In the genomic region with DNA sequence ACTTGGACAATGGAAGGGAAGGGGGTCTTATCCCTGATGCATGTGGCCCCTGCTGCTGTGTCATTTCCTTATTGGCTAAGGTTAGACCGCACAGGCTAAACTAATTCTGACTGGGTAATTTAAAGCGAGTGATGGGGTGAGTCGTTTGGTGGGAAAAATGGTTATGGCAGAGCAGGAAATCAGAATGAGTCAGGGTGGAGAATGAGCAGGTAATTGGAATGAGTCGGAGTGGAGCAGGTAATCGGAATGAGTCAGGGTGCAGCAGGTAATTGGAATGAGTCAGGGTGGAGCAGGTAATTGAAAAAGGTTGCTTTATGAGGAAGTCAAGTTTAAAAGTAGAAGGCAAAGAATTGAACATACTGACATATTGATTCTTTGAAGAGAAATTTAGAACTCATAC, we compare ENCODE assay signal across 8 cellular contexts.
DNase-seq lines count a peak whose midpoint lies in the region; ATAC-seq, FAIRE-seq and TF ChIP-seq lines count a peak whose summit lies in the region.
"Not testable (repeated sequence)": the region's sequence is repeated elsewhere in the genome, so short reads cannot be mapped to it uniquely, and the experiment has no call there.

No MANE protein-coding gene starts in this region.

- not testable (repeated sequence) for H3K4me2 ChIP-seq in mammary epithelial cell (ENCODE audit: insufficient read depth, low read depth, low read length); H1 (ENCODE audit: insufficient read depth in 1 of 2, low read depth in 2 of 2, low read length in 2 of 2)

- H3K9ac ChIP-seq in mammary epithelial cell (ENCODE audit: insufficient read depth, low read length); H1 (replicated peaks in 1 of 4; ENCODE audit: extremely low read depth in 1 of 4, low read depth in 3 of 4, low read length in 3 of 4): not testable (repeated sequence)

- not testable (repeated sequence) for TF ChIP-seq RAD21 in H1 (IDR thresholded peaks at IDR 0.05 in 1 of 2, conservative IDR thresholded peaks at IDR 0.05 in 1 of 2; ENCODE audit: low read depth in 2 of 2, low read length in 2 of 2)

- not testable (repeated sequence) for BruUV-seq in mammary epithelial cell (replicated peaks; lab: Mats Ljungman, UMichigan)

- H3K4me3 ChIP-seq in RWPE2 (ENCODE audit: severe bottlenecking); mammary epithelial cell (replicated peaks in 1 of 3; ENCODE audit: insufficient read depth in 1 of 3, low read depth in 2 of 3, low read length in 3 of 3); H1 (ENCODE audit: extremely low read depth in 1 of 4, insufficient read depth in 2 of 4, low read depth in 3 of 4, low read length in 4 of 4): not testable (repeated sequence)

- not testable (repeated sequence) for H3K27me3 ChIP-seq in RWPE2 (ENCODE audit: insufficient read depth, poor library complexity, severe bottlenecking); mammary epithelial cell (ENCODE audit: insufficient read depth, low read length); H1 (replicated peaks in 1 of 4; ENCODE audit: control insufficient read depth in 3 of 4, extremely low read depth in 1 of 4, insufficient read depth in 3 of 4, low read length in 3 of 4)

- not testable (repeated sequence) for H3K4me1 ChIP-seq in RWPE2 (ENCODE audit: insufficient read depth, poor library complexity, severe bottlenecking); mammary epithelial cell (ENCODE audit: insufficient read depth, low read length); H1 (replicated peaks in 1 of 4; ENCODE audit: control insufficient read depth in 3 of 4, insufficient read depth in 4 of 4, low read length in 3 of 4)

- not testable (repeated sequence) for H3K9me3 ChIP-seq in RWPE2 (ENCODE audit: severe bottlenecking); H1 (ENCODE audit: insufficient read depth in 2 of 2, low read depth in 1 of 2, low read length in 1 of 2)
- peaks cover 17% of the 10 kb centered on the region for H3K9me3 ChIP-seq in mammary epithelial cell (replicated peaks; ENCODE audit: insufficient read depth, low read length)

- POLR2A ChIA-PET in H1 (lab: Charles Lee; ENCODE audit: partially characterized antibody) = not testable (repeated sequence)

- not testable (repeated sequence) for H3K79me1 ChIP-seq in H1 (ENCODE audit: low read depth, low read length)

- H3K4ac ChIP-seq in H1 (replicated peaks; ENCODE audit: insufficient read length, low read depth, low read length) = not testable (repeated sequence)

- H2AFZ ChIP-seq in mammary epithelial cell (ENCODE audit: low read depth, low read length) = peak overlapping the region; percentile 36
- not testable (repeated sequence) for H2AFZ ChIP-seq in H1 (ENCODE audit: low read length)

- dilution Hi-C loops in mammary epithelial cell (cut with HindIII; ENCODE audit: low sequenced_read_pairs) = not testable (repeated sequence)

- in situ Hi-C loops in mammary epithelial cell (cut with MboI; ENCODE audit: low sequenced_read_pairs in 2 of 2) = not testable (repeated sequence)

- peak; percentile 3 for DNase-seq in A172 (ENCODE audit: low spot score)
- peak; percentile 74 for DNase-seq in HT1080 (ENCODE audit: low read depth)
- not testable (repeated sequence) for DNase-seq in RWPE2 (ENCODE audit: low spot score); H1 (ENCODE audit: low read depth in 1 of 2, low spot score in 2 of 2)
- DNase-seq in mammary epithelial cell = peak; percentile 76
- DNase-seq in epithelial cell of prostate (ENCODE audit: low read depth, low spot score) = peak; percentile 29
- DNase-seq in islet precursor cell = peak; percentile 78
- peak; percentile 35 for DNase-seq in kidney tubule cell (ENCODE audit: low spot score)

- H3K27ac ChIP-seq in RWPE2 (ENCODE audit: poor library complexity, severe bottlenecking) = peak overlapping the region; percentile 42
- not testable (repeated sequence) for H3K27ac ChIP-seq in mammary epithelial cell (ENCODE audit: insufficient read depth, low read depth, low read length); H1 (ENCODE audit: low read depth, low read length); epithelial cell of prostate

- not testable (repeated sequence) for H3K79me2 ChIP-seq in mammary epithelial cell (ENCODE audit: insufficient read depth, low read length); H1 (ENCODE audit: control insufficient read depth in 1 of 2, insufficient read depth in 2 of 2, low read length in 2 of 2)

- not testable (repeated sequence) for ATAC-seq in RWPE2 (ENCODE audit: low read depth)

- intact Hi-C loops in mammary epithelial cell (cut with micrococcal nuclease) = not testable (repeated sequence)

- H3K18ac ChIP-seq in H1 (ENCODE audit: extremely low read depth, low read length) = not testable (repeated sequence)

- not testable (repeated sequence) for H2AK5ac ChIP-seq in H1 (ENCODE audit: low read depth, low read length)

- H3K14ac ChIP-seq in H1 (ENCODE audit: insufficient read length) = not testable (repeated sequence)

- CTCF ChIA-PET in mammary epithelial cell (lab: Charles Lee; ENCODE audit: low non-redundant PET); H1 (lab: Charles Lee; ENCODE audit: partially characterized antibody): not testable (repeated sequence)

- FAIRE-seq in H1 (lab: Jason Lieb, UNC) = not testable (repeated sequence)

- 49% methylated on average over 5 of the region's 5 CpGs for WGBS in mammary epithelial cell (ENCODE audit: low coverage, missing lambda C conversion rate)
- WGBS in H1 (ENCODE audit: extremely low coverage in 1 of 2, insufficient coverage in 1 of 2, insufficient read length in 1 of 2, insufficient replicate concordance in 2 of 2, low coverage in 1 of 2, low lambda C conversion rate in 2 of 2, missing lambda C conversion rate in 1 of 2), 2 experiments = 92 to 100% methylated on average over 2 to 5 of the region's 5 CpGs

- H4K8ac ChIP-seq in H1 (ENCODE audit: extremely low read depth, insufficient read depth, low read length) = not testable (repeated sequence)

- not testable (repeated sequence) for H2BK120ac ChIP-seq in H1 (replicated peaks; ENCODE audit: low read depth, low read length)

- not testable (repeated sequence) for H2BK12ac ChIP-seq in H1 (ENCODE audit: low read depth, low read length)

- H2BK20ac ChIP-seq in H1 (ENCODE audit: low read length) = 0 out of 2 replicates have a peak overlapping the region, but pooled peaks have one; percentile 11

- H3K23ac ChIP-seq in H1 (ENCODE audit: insufficient read length) = not testable (repeated sequence)

- H3K23me2 ChIP-seq in H1 (ENCODE audit: low read depth, low read length) = not testable (repeated sequence)

- not testable (repeated sequence) for TF ChIP-seq EP300 in H1 (IDR thresholded peaks at IDR 0.05; ENCODE audit: borderline replicate concordance in 1 of 2, low read depth in 2 of 2, low read length in 2 of 2)

- not testable (repeated sequence) for H3K56ac ChIP-seq in H1 (replicated peaks; ENCODE audit: insufficient read length, low read depth, low read length)

- H3K36me3 ChIP-seq in RWPE2 (ENCODE audit: low read depth); mammary epithelial cell (ENCODE audit: insufficient read depth, low read length); H1 (ENCODE audit: control insufficient read depth in 2 of 4, insufficient read depth in 4 of 4, low read length in 3 of 4): not testable (repeated sequence)

- TF ChIP-seq POLR2A in H1 (IDR thresholded peaks at IDR 0.05; ENCODE audit: control extremely low read depth in 1 of 2, low read depth in 2 of 2, low read length in 2 of 2) = not testable (repeated sequence)

- H4K91ac ChIP-seq in H1 (replicated peaks; ENCODE audit: insufficient read length, low read length) = not testable (repeated sequence)

- not testable (repeated sequence) for H2BK15ac ChIP-seq in H1 (ENCODE audit: low read length)

- H2BK5ac ChIP-seq in H1 (ENCODE audit: low read depth, low read length) = not testable (repeated sequence)

- not testable (repeated sequence) for H4K20me1 ChIP-seq in mammary epithelial cell (ENCODE audit: insufficient read depth, low read length); H1 (replicated peaks in 1 of 2; ENCODE audit: control insufficient read depth in 1 of 2, insufficient read depth in 2 of 2, low read length in 2 of 2)

- TF ChIP-seq CTCF in RWPE2 (IDR thresholded peaks at IDR 0.05; ENCODE audit: poor library complexity, severe bottlenecking); mammary epithelial cell (conservative IDR thresholded peaks at IDR 0.05 in 1 of 2, IDR thresholded peaks at IDR 0.05 in 1 of 2; ENCODE audit: extremely low read depth in 1 of 2, insufficient read depth in 1 of 2, low read depth in 1 of 2, low read length in 2 of 2); H1 (IDR thresholded peaks at IDR 0.05; ENCODE audit: control extremely low read depth in 1 of 3, insufficient read depth in 1 of 3, low read depth in 1 of 3, low read length in 3 of 3): not testable (repeated sequence)

- H4K5ac ChIP-seq in H1 (ENCODE audit: insufficient read length, low read depth, low read length) = not testable (repeated sequence)
